In the genomic region with DNA sequence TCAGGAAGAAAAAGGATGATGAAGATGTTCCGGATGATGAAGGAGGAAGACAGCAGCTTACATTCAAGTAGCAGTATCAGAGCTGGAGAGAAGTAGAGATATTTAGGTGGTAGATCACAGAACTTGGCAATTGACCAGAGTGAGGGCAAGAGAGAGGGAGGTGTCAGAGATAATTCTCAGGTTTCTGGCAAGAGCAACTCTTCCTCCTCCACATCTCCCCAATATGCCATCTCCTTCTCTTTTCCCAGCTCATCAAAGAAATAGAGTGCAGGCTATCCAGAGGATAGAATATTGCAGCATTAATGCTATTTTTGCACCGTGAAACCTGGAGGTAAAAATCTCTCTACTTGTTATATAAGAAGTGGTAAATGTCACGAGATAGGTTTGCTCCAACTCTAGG, we compare ENCODE assay signal across 4 cellular contexts.
"Had no signal": no experiment of that assay in that cellular context is flagged by ENCODE, and none has a peak within 500 bp of the region (broad histone marks: within the 10 kb centered on the region; RNA-seq: fewer than 3 reads in every experiment).

No MANE protein-coding gene starts in this region.

- H3K27ac ChIP-seq: HL-60 had no signal

- DNase-seq: IMR-90, KBM-7 had no signal

- H3K4me3 ChIP-seq: K562 had no signal
